8 cellular contexts compared by ENCODE assay signal in the genomic region with DNA sequence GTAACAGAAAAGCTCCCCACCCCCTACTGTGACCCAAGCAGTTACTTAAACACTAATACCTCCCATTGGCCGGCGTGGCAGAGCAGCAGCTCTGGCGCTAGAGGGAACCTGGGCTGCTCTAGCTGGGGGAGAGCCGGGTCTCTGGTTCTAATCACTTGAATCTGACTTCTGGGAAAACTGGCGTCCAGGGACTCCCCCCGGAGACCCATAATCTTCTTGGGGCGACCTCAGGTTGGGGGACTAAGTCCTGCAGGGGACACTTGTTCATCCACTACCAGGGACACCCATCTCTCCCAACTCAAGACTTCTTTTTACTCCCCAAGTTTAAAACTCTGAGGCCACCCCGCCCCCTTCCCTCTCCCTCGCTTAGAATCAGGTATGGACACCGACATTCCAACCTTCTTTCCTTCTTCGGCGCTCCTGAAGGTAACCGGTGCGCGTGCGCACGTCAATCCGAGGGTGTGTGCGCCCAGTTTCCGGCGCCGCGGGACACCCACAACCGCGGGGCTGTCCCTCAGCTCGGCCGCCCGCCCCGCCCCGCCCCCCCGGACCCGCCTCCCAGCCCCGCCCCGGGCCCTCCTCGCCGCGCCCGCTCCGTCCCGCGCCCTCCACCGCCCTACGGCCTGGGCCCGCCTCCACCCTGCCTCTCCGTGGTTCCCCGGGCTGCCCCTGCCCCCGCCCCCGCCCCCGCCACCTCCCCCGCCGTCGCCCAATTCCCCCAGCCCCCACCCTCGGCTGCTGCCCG. TPM values are rescaled to one million over a fixed set of nuclear protein-coding genes. Genes with fewer than 3 reads are reported as not detected.
A peak's percentile ranks its signal among the peaks of the same experiment; 100 is the strongest.
DNase-seq lines count a peak whose midpoint lies in the region; ATAC-seq and TF ChIP-seq lines count a peak whose summit lies in the region.

A gene with protein sequence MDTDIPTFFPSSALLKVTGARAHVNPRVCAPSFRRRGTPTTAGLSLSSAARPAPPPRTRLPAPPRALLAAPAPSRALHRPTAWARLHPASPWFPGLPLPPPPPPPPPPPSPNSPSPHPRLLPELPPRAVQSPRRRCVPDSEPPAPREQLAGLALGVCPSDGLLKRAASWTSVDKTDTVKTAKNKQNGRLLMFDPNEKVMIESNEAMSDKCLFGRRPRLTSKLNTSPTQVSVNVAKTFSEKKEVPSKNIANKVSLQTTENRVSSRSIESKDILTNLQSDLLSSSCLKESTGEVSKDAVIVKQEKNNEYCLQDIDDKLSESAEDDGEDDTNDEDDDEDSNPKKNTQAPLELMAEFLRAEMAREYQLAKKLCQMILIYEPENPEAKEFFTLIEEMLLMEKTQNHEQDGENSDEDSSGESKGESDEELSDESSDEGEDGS (plus strand): TSS at position 75 of the 745 bp plus-strand sequence. CDS start 304 bp downstream, at position 379.

- DNase-seq in NCI-H345 (lab: John Stamatoyannopoulos, UW) (peak; percentile 90), coronary artery (ENCODE audit: low spot score) (peak; percentile 82), left lobe of liver (ENCODE audit: low spot score) (peak; percentile 89)
- DNase-seq in activated CD4-positive, alpha-beta T cell treated with anti-CD3 and anti-CD28 coated beads for 4 hours = peak; percentile 63 to 69
- DNase-seq in stimulated activated CD4-positive, alpha-beta T cell treated with anti-CD3 and anti-CD28 coated beads, Interleukin-2, amount 100 ng/mL, for 24 hours = peak; percentile 61 to 75

- TF ChIP-seq CTCF in 22Rv1 (IDR thresholded peaks at IDR 0.05) (peak; percentile 20; the same call in 1 of the 2 replicates), coronary artery (IDR thresholded peaks at IDR 0.05) (no peak)

- ATAC-seq in GM18868 (IDR thresholded peaks at IDR 0.05; ENCODE audit: unreplicated experiment) (peak; percentile 83), HG03108 (IDR thresholded peaks at IDR 0.05; ENCODE audit: unreplicated experiment) (peak; percentile 79), left lobe of liver (peak; percentile 96)

- 0 out of 2 replicates have a peak within 1 kb of the TSS, but pooled peaks have one; percentile 37 for H3K27ac ChIP-seq in 22Rv1
- H3K27ac ChIP-seq in coronary artery = peak within 1 kb of the TSS; percentile 72 to 77

- H3K4me3 ChIP-seq in coronary artery = peak within 1 kb of the TSS; percentile 83

RNA-seq across cellular contexts. Expression of the gene that starts here (rescaled TPM):
- 1.5 TPM for total RNA-seq in left lobe of liver

Comparison
In these comparisons a context has a peak if more than half of its experiments do, and no peak if none do; other contexts are left out.
1. Peak in every context shown above with its lines: DNase-seq, ATAC-seq, H3K4me3 ChIP-seq and H3K27ac ChIP-seq.